ENCODE assay signal across 8 cellular contexts in genomic region chr6:47477497-47478232, GRCh38. TPM values are rescaled to one million over a fixed set of nuclear protein-coding genes. Genes with fewer than 3 reads are reported as not detected.
A peak's percentile ranks its signal among the peaks of the same experiment; 100 is the strongest.
DNase-seq lines count a peak whose midpoint lies in the region; ATAC-seq and TF ChIP-seq lines count a peak whose summit lies in the region.

Gene CD2AP, plus strand, starts transcription at chr6:47477789. Its CDS starts 456 bp downstream, at chr6:47478245.

- peak within 1 kb of the TSS; percentile 100 for H3K4me3 Mint-ChIP-seq in T-helper 17 cell

- intact Hi-C loops in left ventricle myocardium inferior (cut with micrococcal nuclease) (no loop called here), prostate gland (cut with DNase I) (loop anchor here (2.0 to 10.0 kb wide), 2 partner anchors 63 to 157 kb away; no protein-coding TSS in a partner anchor)

- H3K27ac ChIP-seq in left ventricle myocardium inferior (replicated peaks): peak within 1 kb of the TSS; percentile 98
- H3K27ac ChIP-seq in prostate gland: peak within 1 kb of the TSS; percentile 98 to 99
- peak within 1 kb of the TSS; percentile 99 for H3K27ac ChIP-seq in urinary bladder (ENCODE audit: low read depth)

- H3K36me3 Mint-ChIP-seq in T-helper 17 cell (ENCODE audit: low read depth): peaks cover 5% of the 10 kb centered on the region

- DNase-seq in NCI-H1694 (lab: John Stamatoyannopoulos, UW) (peak; percentile 78), T-helper 17 cell (peak; percentile 80 to 92 (median 90)), amygdala (lab: John Stamatoyannopoulos, UW) (peak; percentile 3 to 85 (median 68)), left ventricle myocardium inferior (peak; percentile 86), prostate gland (ENCODE audit: low spot score) (peak; percentile 89)

- no peaks in the 10 kb centered on the region for H3K27me3 ChIP-seq in left ventricle myocardium inferior (ENCODE audit: low read depth)
- H3K27me3 ChIP-seq in prostate gland (replicated peaks; ENCODE audit: insufficient read depth): no peaks in the 10 kb centered on the region

- peak; percentile 68 for TF ChIP-seq POLR2A in prostate gland (IDR thresholded peaks at IDR 0.05)

- peak within 1 kb of the TSS; percentile 98 for H3K4me3 ChIP-seq in left ventricle myocardium inferior
- peak within 1 kb of the TSS; percentile 93 to 97 for H3K4me3 ChIP-seq in prostate gland
- peak within 1 kb of the TSS; percentile 83 for H3K4me3 ChIP-seq in urinary bladder (ENCODE audit: low read depth, low read length)

- ATAC-seq in GM18499 (IDR thresholded peaks at IDR 0.05; ENCODE audit: insufficient read depth, unreplicated experiment) (peak; percentile 41), HG02885 (IDR thresholded peaks at IDR 0.05; ENCODE audit: poor library complexity, unreplicated experiment) (peak; percentile 80), T-helper 17 cell (peak; percentile 88)

- TF ChIP-seq CTCF in left ventricle myocardium inferior (IDR thresholded peaks at IDR 0.05; ENCODE audit: borderline replicate concordance) (peak; percentile 28), prostate gland (IDR thresholded peaks at IDR 0.05) (peak in 1 of 4 experiments; percentile 12)

- H3K4me1 ChIP-seq in left ventricle myocardium inferior (peaks cover 50% of the 10 kb centered on the region), prostate gland (replicated peaks) (no peaks in the 10 kb centered on the region), urinary bladder (ENCODE audit: insufficient read depth) (no peaks in the 10 kb centered on the region)

- peak within 1 kb of the TSS; percentile 99 for H3K27ac Mint-ChIP-seq in T-helper 17 cell

- H3K9me3 ChIP-seq in T-helper 17 cell (ENCODE audit: control insufficient read depth, low read length, poor library complexity, severe bottlenecking) (no peaks in the 10 kb centered on the region), left ventricle myocardium inferior (replicated peaks) (no peaks in the 10 kb centered on the region), prostate gland (no peaks in the 10 kb centered on the region)

- H3K36me3 ChIP-seq in left ventricle myocardium inferior (no peaks in the 10 kb centered on the region), prostate gland (no peaks in the 10 kb centered on the region), urinary bladder (ENCODE audit: insufficient read depth) (no peaks in the 10 kb centered on the region)

- H3K27me3 Mint-ChIP-seq in T-helper 17 cell: no peaks in the 10 kb centered on the region

- under 1% methylated on average over 77 of the region's 83 CpGs for WGBS in prostate gland
- WGBS in urinary bladder: under 1% methylated on average over 83 of the region's 83 CpGs

- peaks cover 34% of the 10 kb centered on the region for H3K4me1 Mint-ChIP-seq in T-helper 17 cell

RNA-seq across cellular contexts. Expression of gene CD2AP, which starts in this region (rescaled TPM):
- total RNA-seq in T-helper 17 cell: 10 to 100 TPM; 34.4 to 45.3 TPM
- total RNA-seq in left ventricle myocardium inferior: 9.9 TPM
- total RNA-seq in prostate gland: 10 to 100 TPM; 30.3 to 33.6 TPM
- 68.3 TPM for total RNA-seq in urinary bladder
- polyA plus RNA-seq in urinary bladder: 10.1 TPM

Comparison
In these comparisons a context has a peak if more than half of its experiments do, and no peak if none do; other contexts are left out.
1. Peak in every context shown above with its lines: DNase-seq, ATAC-seq, H3K4me3 ChIP-seq and H3K27ac ChIP-seq.